In the genomic region with DNA sequence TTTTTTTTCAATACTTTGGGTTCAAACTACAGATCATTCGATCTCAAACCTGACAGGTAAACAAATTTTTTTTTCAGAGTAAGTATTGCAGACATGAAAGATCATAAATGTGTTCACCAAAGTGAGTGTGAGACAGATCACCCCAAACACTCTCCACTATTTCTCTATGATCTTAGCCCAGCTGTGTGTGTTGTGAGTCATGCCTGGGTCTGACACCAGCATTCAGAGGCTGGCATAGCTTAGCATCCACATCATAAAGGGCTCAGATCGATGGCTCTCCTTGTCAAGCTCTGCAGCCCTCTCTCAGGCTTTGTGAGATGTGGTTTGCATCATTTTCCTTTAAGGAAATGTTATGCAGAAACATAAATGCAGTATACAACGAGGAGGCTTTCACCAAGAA, we compare ENCODE assay signal across 8 cellular contexts.
A peak's percentile ranks its signal among the peaks of the same experiment; 100 is the strongest.
DNase-seq lines count a peak whose midpoint lies in the region; ATAC-seq lines count a peak whose summit lies in the region.

No MANE protein-coding gene starts in this region.

- H3K4me1 ChIP-seq in BLaER1 = peaks cover 60% of the 10 kb centered on the region
- H3K4me1 ChIP-seq in HUES64 (ENCODE audit: insufficient read depth, low read length) = peaks cover 52% of the 10 kb centered on the region

- no peaks in the 10 kb centered on the region for H3K27me3 ChIP-seq in BLaER1
- H3K27me3 ChIP-seq in HUES64 (ENCODE audit: insufficient read depth, low read length) = no peaks in the 10 kb centered on the region

- no peaks in the 10 kb centered on the region for H4K20me1 ChIP-seq in BLaER1

- ATAC-seq in GM18502 (IDR thresholded peaks at IDR 0.05; ENCODE audit: poor library complexity, unreplicated experiment) (no peak), GM18907 (IDR thresholded peaks at IDR 0.05; ENCODE audit: unreplicated experiment) (no peak)

- 61% methylated on average over 2 of the region's 3 CpGs for WGBS in HUES64

- 0 out of 2 replicates have a peak overlapping the region, but pooled peaks have one; percentile 92 for H3K27ac ChIP-seq in BLaER1
- peak overlapping the region; percentile 56; the same call in 1 of the 2 replicates for H3K27ac ChIP-seq in HUES64 (ENCODE audit: low read depth, low read length)

- no peaks in the 10 kb centered on the region for H3K9me3 ChIP-seq in BLaER1
- H3K9me3 ChIP-seq in HUES64 (ENCODE audit: insufficient read depth, low read depth, low read length) = no peaks in the 10 kb centered on the region

- peak overlapping the region; percentile 97 for H3K4me2 ChIP-seq in BLaER1

- H3K36me3 ChIP-seq in BLaER1 (peaks cover 26% of the 10 kb centered on the region), HUES64 (ENCODE audit: insufficient read depth, low read length) (no peaks in the 10 kb centered on the region)

- no peak overlapping the region for H3K4me3 ChIP-seq in BLaER1
- no peak overlapping the region for H3K4me3 ChIP-seq in HUES64 (ENCODE audit: low read length)

- DNase-seq in astrocyte of the hippocampus (ENCODE audit: low read depth, low spot score) (peak; percentile 84), medulla oblongata (ENCODE audit: extremely low spot score) (peak; percentile 50), HPDE6-E6E7 (ENCODE audit: extremely low spot score) (no peak)
- no peak for DNase-seq in stimulated activated naive CD4-positive, alpha-beta T cell treated with Interleukin-2 at 50 U/mL for 16 hours (lab: John Stamatoyannopoulos, UW)

- H3K9ac ChIP-seq in BLaER1 (0 out of 2 replicates have a peak overlapping the region, but pooled peaks have one; percentile 3), HUES64 (ENCODE audit: low read depth, low read length) (no peak overlapping the region; the same call in 1 of the 2 replicates)

Comparison
In these comparisons a context has a peak if more than half of its experiments do, and no peak if none do; other contexts are left out.
1. DNase-seq: peak in astrocyte of the hippocampus (single experiment) and medulla oblongata (single experiment); none in HPDE6-E6E7 (single experiment) and stimulated activated naive CD4-positive, alpha-beta T cell treated with Interleukin-2 at 50 U/mL for 16 hours (single experiment).